ENCODE assay signal across 25 cellular contexts in genomic region chr22:42979606-42980005, GRCh38.
"Had no signal": no experiment of that assay in that cellular context is flagged by ENCODE, and none has a peak within 500 bp of the region (broad histone marks: within the 10 kb centered on the region; RNA-seq: fewer than 3 reads in every experiment).

No MANE protein-coding gene starts in this region.

- H3K4me3 Mint-ChIP-seq: activated naive CD8-positive, alpha-beta T cell; neural crest cell; T-helper 2 cell treated with Interferon-gamma antibody and Interleukin-4, amounts not matched to agents 5 μg/mL and 100 μg/mL, for 36 hours had no signal

- H3K27ac ChIP-seq: cardiac muscle cell had no signal

- H3K27me3 Mint-ChIP-seq: activated naive CD8-positive, alpha-beta T cell; naive thymus-derived CD4-positive, alpha-beta T cell had no signal

- H3K27ac Mint-ChIP-seq: T-helper 2 cell treated with Interferon-gamma antibody and Interleukin-4, amounts not matched to agents 5 μg/mL and 100 μg/mL, for 36 hours had no signal

- H3K9me3 Mint-ChIP-seq: naive thymus-derived CD4-positive, alpha-beta T cell; neural crest cell; T-helper 2 cell treated with Interferon-gamma antibody and Interleukin-4, amounts not matched to agents 5 μg/mL and 100 μg/mL, for 36 hours had no signal

- DNase-seq: activated CD4-positive, alpha-beta T cell treated with anti-CD3 and anti-CD28 coated beads for 4 hours; activated CD4-positive, alpha-beta T cell treated with anti-CD3 and anti-CD28 coated beads, Interleukin-2, amount 50 U/mL, for 48 hours; activated CD8-positive, alpha-beta memory T cell treated with anti-CD3 and anti-CD28 coated beads for 24 hours; activated effector memory CD4-positive, alpha-beta T cell treated with Interleukin-2 at 50 U/mL for 16 hours; activated naive CD4-positive, alpha-beta T cell treated with Interleukin-2 at 50 U/mL for 16 hours; anterior cingulate cortex; esophagus squamous epithelium; foreskin melanocyte; kidney glomerular epithelial cell; naive thymus-derived CD4-positive, alpha-beta T cell; nucleus accumbens; pancreas; psoas muscle; spleen; stimulated activated naive CD4-positive, alpha-beta T cell; T-helper 1 cell; uterus had no signal

- H3K4me3 ChIP-seq: cardiac muscle cell, coronary artery, esophagus squamous epithelium, lung, pancreas, psoas muscle, spleen, suprapubic skin, tibial nerve, uterus had no signal

- ATAC-seq: naive thymus-derived CD4-positive, alpha-beta T cell had no signal

- H3K36me3 Mint-ChIP-seq: naive thymus-derived CD4-positive, alpha-beta T cell had no signal
